8 cellular contexts compared by ENCODE assay signal in genomic region chr11:1763796-1764661, GRCh38.
DNase-seq lines count a peak whose midpoint lies in the region; ATAC-seq lines count a peak whose summit lies in the region.

CTSD (minus strand) TSS chr11:1763927; CDS start chr11:1763859, 68 bp downstream.

- no peaks in the 10 kb centered on the region for H3K36me3 Mint-ChIP-seq in memory B cell

- ATAC-seq in GM18870 (IDR thresholded peaks at IDR 0.05; ENCODE audit: unreplicated experiment) (peak; percentile 52), HG03139 (IDR thresholded peaks at IDR 0.05; ENCODE audit: unreplicated experiment) (peak; percentile 66), memory B cell (ENCODE audit: low read depth) (peak; percentile 92)

- DNase-seq in AG08396 (ENCODE audit: low spot score) (peak; percentile 100), NCI-H526 treated with DMSO at 0.1 percent for 48 hours (lab: John Stamatoyannopoulos, UW) (peak; percentile 40), memory B cell (ENCODE audit: low spot score in 2 of 2) (peak; percentile 92 to 93)
- peak; percentile 44 to 86 for DNase-seq in activated CD8-positive, alpha-beta memory T cell treated with anti-CD3 and anti-CD28 coated beads for 1 hour (ENCODE audit: extremely low read depth in 1 of 2, low read depth in 1 of 2)
- DNase-seq in effector CD8-positive, alpha-beta T cell (lab: John Stamatoyannopoulos, UW), result peak; percentile 77
- DNase-seq in stimulated activated CD8-positive, alpha-beta memory T cell treated with anti-CD3 and anti-CD28 coated beads, Interleukin-12 subunit alpha, Interleukin-12 subunit beta, amount 100 ng/mL, for 1 hour (ENCODE audit: low read depth), result peak; percentile 76

- peak within 1 kb of the TSS; percentile 92 for H3K4me3 Mint-ChIP-seq in memory B cell

- H3K27me3 Mint-ChIP-seq in memory B cell, result no peaks in the 10 kb centered on the region

- H3K27ac Mint-ChIP-seq in memory B cell, result peak within 1 kb of the TSS; percentile 82

- no peaks in the 10 kb centered on the region for H3K9me3 Mint-ChIP-seq in memory B cell

- peaks cover 12% of the 10 kb centered on the region for H3K4me1 Mint-ChIP-seq in memory B cell

Comparison
In these comparisons a context has a peak if more than half of its experiments do, and no peak if none do; other contexts are left out.
1. Peak in every context shown above with its lines: DNase-seq and ATAC-seq.
2. DNase-seq: peak in every context shown above with its lines; median percentile 100 in AG08396; 92 in memory B cell; 77 in effector CD8-positive, alpha-beta T cell; 76 in stimulated activated CD8-positive, alpha-beta memory T cell treated with anti-CD3 and anti-CD28 coated beads, Interleukin-12 subunit alpha, Interleukin-12 subunit beta, amount 100 ng/mL, for 1 hour; 65 in activated CD8-positive, alpha-beta memory T cell treated with anti-CD3 and anti-CD28 coated beads for 1 hour; 40 in NCI-H526 treated with DMSO at 0.1 percent for 48 hours.